22 cellular contexts compared by ENCODE assay signal in genomic region chr1:50492142-50492541, GRCh38.
"Had no signal": no experiment of that assay in that cellular context is flagged by ENCODE, and none has a peak within 500 bp of the region (broad histone marks: within the 10 kb centered on the region; RNA-seq: fewer than 3 reads in every experiment).

No MANE protein-coding gene starts in this region.

- ATAC-seq: effector memory CD8-positive, alpha-beta T cell; gastrocnemius medialis; left colon; psoas muscle had no signal

- DNase-seq: activated CD4-positive, alpha-beta memory T cell treated with anti-CD3 and anti-CD28 coated beads for 36 hours; activated CD4-positive, alpha-beta T cell treated with anti-CD3 and anti-CD28 coated beads, Interleukin-2, amount 10 ng/mL, durations not matched to agents 24 days and 14 days; activated CD4-positive, CD25-positive, alpha-beta regulatory T cell treated with anti-CD3 and anti-CD28 coated beads, Interleukin-2, amount 50 U/mL, for 72 hours; activated CD8-positive, alpha-beta memory T cell treated with anti-CD3 and anti-CD28 coated beads, Interleukin-2, amount 50 U/mL, for 4 hours; activated effector memory CD4-positive, alpha-beta T cell treated with anti-CD3 and anti-CD28 coated beads, Interleukin-2, amount 50 U/mL, for 16 hours; activated naive CD4-positive, alpha-beta T cell treated with anti-CD3 and anti-CD28 coated beads for 36 hours; activated naive CD8-positive, alpha-beta T cell treated with anti-CD3 and anti-CD28 coated beads for 36 hours; activated T-cell treated with anti-CD3 and anti-CD28 coated beads, Interleukin-2, amount 50 U/mL, for 1 hour; brain microvascular endothelial cell; cortex of kidney; effector memory CD8-positive, alpha-beta T cell; erythroblast; gastrocnemius medialis; kidney; left colon; mammary epithelial cell; naive B cell; nucleus accumbens; psoas muscle; stimulated activated CD4-positive, alpha-beta T cell treated with anti-CD3 and anti-CD28 coated beads, Interleukin-15, amount 100 ng/mL, for 24 hours; stimulated activated CD4-positive, alpha-beta T cell treated with anti-CD3 and anti-CD28 coated beads, Interleukin-2, amount 100 ng/mL, for 24 hours; stimulated activated naive CD4-positive, alpha-beta T cell treated with Interleukin-2 at 50 U/mL for 16 hours had no signal
